1 cellular context compared by ENCODE assay signal in the genomic region with DNA sequence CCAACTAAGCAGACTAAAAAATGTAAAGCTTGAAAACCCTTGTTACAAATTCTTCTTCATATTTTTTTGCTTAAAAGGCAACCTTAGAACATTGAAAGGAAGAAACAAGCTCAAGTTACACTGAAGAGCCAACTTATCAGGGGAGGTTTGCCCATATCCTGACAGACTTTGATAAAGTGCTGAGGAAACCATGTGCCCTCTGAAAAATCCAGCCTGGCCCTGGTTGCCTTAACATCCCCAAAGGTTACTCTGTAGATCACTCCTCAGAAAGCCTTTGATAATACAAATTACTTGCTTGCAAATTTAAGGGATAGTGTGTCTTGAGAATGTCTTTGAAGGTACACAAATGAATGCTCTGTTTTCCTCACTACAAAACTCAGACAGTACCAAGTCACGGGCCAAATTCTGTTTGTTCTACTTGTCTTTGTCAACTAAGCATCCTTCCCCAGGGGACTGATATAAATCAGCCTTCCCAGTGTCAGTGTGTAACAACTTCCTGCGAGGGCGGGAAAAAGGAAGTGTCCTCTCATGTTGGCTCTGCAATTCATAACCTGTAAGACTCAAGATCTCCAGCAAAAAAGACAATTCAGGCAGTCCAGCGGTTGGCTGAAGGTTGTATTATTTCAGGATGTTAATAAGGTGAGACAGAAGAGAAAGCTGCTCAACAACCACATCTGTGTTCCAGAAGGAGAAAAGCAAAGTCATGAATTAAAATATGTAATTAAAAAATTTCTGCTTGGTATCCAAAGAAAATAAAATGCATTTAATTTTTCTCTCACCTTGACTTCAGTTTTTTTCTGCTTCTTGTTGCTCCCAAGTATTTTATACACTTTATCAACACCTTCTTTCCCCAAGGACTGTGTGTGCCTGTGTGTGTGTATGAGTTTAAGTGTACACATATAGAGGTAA.
TF ChIP-seq lines count a peak whose summit lies in the region.

No MANE protein-coding gene starts in this region.

TF ChIP-seq in GM23338, 12 proteins besides CTCF, POLR2A, EP300 and RAD21:
- TF ChIP-seq, protein P1, sequence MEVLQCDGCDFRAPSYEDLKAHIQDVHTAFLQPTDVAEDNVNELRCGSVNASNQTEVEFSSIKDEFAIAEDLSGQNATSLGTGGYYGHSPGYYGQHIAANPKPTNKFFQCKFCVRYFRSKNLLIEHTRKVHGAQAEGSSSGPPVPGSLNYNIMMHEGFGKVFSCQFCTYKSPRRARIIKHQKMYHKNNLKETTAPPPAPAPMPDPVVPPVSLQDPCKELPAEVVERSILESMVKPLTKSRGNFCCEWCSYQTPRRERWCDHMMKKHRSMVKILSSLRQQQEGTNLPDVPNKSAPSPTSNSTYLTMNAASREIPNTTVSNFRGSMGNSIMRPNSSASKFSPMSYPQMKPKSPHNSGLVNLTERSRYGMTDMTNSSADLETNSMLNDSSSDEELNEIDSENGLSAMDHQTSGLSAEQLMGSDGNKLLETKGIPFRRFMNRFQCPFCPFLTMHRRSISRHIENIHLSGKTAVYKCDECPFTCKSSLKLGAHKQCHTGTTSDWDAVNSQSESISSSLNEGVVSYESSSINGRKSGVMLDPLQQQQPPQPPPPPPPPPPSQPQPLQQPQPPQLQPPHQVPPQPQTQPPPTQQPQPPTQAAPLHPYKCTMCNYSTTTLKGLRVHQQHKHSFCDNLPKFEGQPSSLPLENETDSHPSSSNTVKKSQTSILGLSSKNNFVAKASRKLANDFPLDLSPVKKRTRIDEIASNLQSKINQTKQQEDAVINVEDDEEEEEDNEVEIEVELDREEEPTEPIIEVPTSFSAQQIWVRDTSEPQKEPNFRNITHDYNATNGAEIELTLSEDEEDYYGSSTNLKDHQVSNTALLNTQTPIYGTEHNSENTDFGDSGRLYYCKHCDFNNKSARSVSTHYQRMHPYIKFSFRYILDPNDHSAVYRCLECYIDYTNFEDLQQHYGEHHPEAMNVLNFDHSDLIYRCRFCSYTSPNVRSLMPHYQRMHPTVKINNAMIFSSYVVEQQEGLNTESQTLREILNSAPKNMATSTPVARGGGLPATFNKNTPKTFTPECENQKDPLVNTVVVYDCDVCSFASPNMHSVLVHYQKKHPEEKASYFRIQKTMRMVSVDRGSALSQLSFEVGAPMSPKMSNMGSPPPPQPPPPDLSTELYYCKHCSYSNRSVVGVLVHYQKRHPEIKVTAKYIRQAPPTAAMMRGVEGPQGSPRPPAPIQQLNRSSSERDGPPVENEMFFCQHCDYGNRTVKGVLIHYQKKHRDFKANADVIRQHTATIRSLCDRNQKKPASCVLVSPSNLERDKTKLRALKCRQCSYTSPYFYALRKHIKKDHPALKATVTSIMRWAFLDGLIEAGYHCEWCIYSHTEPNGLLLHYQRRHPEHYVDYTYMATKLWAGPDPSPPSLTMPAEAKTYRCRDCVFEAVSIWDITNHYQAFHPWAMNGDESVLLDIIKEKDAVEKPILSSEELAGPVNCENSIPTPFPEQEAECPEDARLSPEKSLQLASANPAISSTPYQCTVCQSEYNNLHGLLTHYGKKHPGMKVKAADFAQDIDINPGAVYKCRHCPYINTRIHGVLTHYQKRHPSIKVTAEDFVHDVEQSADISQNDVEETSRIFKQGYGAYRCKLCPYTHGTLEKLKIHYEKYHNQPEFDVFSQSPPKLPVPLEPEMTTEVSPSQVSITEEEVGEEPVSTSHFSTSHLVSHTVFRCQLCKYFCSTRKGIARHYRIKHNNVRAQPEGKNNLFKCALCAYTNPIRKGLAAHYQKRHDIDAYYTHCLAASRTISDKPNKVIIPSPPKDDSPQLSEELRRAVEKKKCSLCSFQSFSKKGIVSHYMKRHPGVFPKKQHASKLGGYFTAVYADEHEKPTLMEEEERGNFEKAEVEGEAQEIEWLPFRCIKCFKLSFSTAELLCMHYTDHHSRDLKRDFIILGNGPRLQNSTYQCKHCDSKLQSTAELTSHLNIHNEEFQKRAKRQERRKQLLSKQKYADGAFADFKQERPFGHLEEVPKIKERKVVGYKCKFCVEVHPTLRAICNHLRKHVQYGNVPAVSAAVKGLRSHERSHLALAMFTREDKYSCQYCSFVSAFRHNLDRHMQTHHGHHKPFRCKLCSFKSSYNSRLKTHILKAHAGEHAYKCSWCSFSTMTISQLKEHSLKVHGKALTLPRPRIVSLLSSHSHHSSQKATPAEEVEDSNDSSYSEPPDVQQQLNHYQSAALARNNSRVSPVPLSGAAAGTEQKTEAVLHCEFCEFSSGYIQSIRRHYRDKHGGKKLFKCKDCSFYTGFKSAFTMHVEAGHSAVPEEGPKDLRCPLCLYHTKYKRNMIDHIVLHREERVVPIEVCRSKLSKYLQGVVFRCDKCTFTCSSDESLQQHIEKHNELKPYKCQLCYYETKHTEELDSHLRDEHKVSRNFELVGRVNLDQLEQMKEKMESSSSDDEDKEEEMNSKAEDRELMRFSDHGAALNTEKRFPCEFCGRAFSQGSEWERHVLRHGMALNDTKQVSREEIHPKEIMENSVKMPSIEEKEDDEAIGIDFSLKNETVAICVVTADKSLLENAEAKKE (CRISPR knock-in tag; IDR thresholded peaks at IDR 0.05), result no peak
- TF ChIP-seq POLR2AphosphoS5 (IDR thresholded peaks at IDR 0.05; ENCODE audit: low read depth) (no peak), EZH2phosphoT487 (IDR thresholded peaks at IDR 0.05; ENCODE audit: unreplicated experiment) (no peak), JUNB (IDR thresholded peaks at IDR 0.05; ENCODE audit: unreplicated experiment) (no peak), NANOG (IDR thresholded peaks at IDR 0.05; ENCODE audit: borderline replicate concordance) (no peak), CREB1 (CRISPR knock-in tag; IDR thresholded peaks at IDR 0.05; ENCODE audit: low read depth) (no peak), STAT1 (IDR thresholded peaks at IDR 0.05; ENCODE audit: unreplicated experiment) (no peak), ZNF331 (CRISPR knock-in tag; IDR thresholded peaks at IDR 0.05; ENCODE audit: low read depth) (no peak), EZH2 (IDR thresholded peaks at IDR 0.05; ENCODE audit: low read depth, unreplicated experiment) (no peak), ZNF114 (CRISPR knock-in tag; IDR thresholded peaks at IDR 0.05) (no peak)
- TF ChIP-seq, protein P2, sequence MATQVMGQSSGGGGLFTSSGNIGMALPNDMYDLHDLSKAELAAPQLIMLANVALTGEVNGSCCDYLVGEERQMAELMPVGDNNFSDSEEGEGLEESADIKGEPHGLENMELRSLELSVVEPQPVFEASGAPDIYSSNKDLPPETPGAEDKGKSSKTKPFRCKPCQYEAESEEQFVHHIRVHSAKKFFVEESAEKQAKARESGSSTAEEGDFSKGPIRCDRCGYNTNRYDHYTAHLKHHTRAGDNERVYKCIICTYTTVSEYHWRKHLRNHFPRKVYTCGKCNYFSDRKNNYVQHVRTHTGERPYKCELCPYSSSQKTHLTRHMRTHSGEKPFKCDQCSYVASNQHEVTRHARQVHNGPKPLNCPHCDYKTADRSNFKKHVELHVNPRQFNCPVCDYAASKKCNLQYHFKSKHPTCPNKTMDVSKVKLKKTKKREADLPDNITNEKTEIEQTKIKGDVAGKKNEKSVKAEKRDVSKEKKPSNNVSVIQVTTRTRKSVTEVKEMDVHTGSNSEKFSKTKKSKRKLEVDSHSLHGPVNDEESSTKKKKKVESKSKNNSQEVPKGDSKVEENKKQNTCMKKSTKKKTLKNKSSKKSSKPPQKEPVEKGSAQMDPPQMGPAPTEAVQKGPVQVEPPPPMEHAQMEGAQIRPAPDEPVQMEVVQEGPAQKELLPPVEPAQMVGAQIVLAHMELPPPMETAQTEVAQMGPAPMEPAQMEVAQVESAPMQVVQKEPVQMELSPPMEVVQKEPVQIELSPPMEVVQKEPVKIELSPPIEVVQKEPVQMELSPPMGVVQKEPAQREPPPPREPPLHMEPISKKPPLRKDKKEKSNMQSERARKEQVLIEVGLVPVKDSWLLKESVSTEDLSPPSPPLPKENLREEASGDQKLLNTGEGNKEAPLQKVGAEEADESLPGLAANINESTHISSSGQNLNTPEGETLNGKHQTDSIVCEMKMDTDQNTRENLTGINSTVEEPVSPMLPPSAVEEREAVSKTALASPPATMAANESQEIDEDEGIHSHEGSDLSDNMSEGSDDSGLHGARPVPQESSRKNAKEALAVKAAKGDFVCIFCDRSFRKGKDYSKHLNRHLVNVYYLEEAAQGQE (IDR thresholded peaks at IDR 0.05; ENCODE audit: unreplicated experiment), result no peak
- TF ChIP-seq, protein P3, sequence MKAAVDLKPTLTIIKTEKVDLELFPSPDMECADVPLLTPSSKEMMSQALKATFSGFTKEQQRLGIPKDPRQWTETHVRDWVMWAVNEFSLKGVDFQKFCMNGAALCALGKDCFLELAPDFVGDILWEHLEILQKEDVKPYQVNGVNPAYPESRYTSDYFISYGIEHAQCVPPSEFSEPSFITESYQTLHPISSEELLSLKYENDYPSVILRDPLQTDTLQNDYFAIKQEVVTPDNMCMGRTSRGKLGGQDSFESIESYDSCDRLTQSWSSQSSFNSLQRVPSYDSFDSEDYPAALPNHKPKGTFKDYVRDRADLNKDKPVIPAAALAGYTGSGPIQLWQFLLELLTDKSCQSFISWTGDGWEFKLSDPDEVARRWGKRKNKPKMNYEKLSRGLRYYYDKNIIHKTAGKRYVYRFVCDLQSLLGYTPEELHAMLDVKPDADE (IDR thresholded peaks at IDR 0.05), result no peak
TF ChIP-seq in GM23338: peak in this region for 0.
